Comparison of ENCODE assay signal across 1 cellular context in the genomic region with DNA sequence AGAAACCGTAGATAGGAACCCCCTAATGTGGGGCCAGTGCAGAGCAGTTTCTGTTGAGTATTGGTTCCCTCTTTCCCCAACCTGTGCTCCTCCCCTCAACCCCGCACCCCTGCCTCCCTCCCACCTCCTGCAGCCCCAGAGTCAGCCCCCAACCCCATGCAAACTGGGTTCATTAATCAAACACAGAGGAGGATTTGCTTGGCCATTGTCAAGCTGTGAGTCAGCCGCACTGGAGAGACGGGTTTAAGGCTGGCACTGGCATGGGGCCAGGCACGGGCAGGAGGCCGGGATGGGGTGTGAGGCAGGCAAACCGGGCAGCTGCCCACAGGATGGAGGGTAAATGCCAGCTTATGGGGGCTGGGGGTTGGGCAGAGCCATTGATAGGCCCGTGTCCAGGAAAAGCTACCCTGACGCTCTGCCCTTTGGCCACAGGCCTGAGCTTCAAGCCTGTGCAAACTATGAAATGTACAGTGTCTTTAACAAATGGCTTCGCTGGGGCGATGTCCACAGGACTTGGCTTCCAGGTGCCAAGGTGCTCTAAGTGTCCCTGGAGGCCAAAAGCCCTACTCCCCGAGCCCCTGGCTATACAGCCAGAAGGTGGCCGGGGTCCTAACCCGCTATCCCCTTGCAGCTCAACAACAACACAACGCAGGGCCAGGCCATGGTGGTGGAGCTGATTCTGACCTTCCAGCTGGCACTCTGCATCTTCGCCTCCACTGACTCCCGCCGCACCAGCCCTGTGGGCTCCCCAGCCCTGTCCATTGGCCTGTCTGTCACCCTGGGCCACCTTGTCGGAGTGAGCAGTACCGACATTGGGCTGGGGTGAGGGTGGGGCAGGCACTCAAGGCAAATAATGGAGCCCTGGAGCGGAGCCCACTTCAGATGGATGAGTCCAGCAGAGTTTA.
TF ChIP-seq lines count a peak whose summit lies in the region.

No MANE protein-coding gene starts in this region.

TF ChIP-seq in H1, 55 proteins besides CTCF, POLR2A, EP300 and RAD21:
- TF ChIP-seq ZNF274 (IDR thresholded peaks at IDR 0.05; ENCODE audit: borderline replicate concordance, extremely low read depth, low read length): no peak
- no peak for TF ChIP-seq CEBPB (IDR thresholded peaks at IDR 0.05; ENCODE audit: low read depth, low read length)
- TF ChIP-seq HDAC2 (IDR thresholded peaks at IDR 0.05; ENCODE audit: borderline replicate concordance in 1 of 2, low read depth in 2 of 2, low read length in 2 of 2): no peak
- no peak for TF ChIP-seq JUN (IDR thresholded peaks at IDR 0.05; ENCODE audit: low read depth, low read length)
- no peak for TF ChIP-seq SIRT6 (IDR thresholded peaks at IDR 0.05; ENCODE audit: low read length)
- TF ChIP-seq BCL11A (IDR thresholded peaks at IDR 0.05; ENCODE audit: low read depth in 2 of 2, low read length in 2 of 2): no peak
- TF ChIP-seq POLR2AphosphoS5 (IDR thresholded peaks at IDR 0.05; ENCODE audit: low read depth, low read length): no peak
- TF ChIP-seq, protein P1, sequence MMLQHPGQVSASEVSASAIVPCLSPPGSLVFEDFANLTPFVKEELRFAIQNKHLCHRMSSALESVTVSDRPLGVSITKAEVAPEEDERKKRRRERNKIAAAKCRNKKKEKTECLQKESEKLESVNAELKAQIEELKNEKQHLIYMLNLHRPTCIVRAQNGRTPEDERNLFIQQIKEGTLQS (IDR thresholded peaks at IDR 0.05; ENCODE audit: insufficient read depth, low read depth, low read length): no peak
- no peak for TF ChIP-seq POU5F1 (IDR thresholded peaks at IDR 0.05; ENCODE audit: low read depth, low read length)
- TF ChIP-seq YY1 (IDR thresholded peaks at IDR 0.05; ENCODE audit: low read depth, low read length): no peak
- no peak for TF ChIP-seq SP4 (IDR thresholded peaks at IDR 0.05; ENCODE audit: low read length)
- TF ChIP-seq, protein P2, sequence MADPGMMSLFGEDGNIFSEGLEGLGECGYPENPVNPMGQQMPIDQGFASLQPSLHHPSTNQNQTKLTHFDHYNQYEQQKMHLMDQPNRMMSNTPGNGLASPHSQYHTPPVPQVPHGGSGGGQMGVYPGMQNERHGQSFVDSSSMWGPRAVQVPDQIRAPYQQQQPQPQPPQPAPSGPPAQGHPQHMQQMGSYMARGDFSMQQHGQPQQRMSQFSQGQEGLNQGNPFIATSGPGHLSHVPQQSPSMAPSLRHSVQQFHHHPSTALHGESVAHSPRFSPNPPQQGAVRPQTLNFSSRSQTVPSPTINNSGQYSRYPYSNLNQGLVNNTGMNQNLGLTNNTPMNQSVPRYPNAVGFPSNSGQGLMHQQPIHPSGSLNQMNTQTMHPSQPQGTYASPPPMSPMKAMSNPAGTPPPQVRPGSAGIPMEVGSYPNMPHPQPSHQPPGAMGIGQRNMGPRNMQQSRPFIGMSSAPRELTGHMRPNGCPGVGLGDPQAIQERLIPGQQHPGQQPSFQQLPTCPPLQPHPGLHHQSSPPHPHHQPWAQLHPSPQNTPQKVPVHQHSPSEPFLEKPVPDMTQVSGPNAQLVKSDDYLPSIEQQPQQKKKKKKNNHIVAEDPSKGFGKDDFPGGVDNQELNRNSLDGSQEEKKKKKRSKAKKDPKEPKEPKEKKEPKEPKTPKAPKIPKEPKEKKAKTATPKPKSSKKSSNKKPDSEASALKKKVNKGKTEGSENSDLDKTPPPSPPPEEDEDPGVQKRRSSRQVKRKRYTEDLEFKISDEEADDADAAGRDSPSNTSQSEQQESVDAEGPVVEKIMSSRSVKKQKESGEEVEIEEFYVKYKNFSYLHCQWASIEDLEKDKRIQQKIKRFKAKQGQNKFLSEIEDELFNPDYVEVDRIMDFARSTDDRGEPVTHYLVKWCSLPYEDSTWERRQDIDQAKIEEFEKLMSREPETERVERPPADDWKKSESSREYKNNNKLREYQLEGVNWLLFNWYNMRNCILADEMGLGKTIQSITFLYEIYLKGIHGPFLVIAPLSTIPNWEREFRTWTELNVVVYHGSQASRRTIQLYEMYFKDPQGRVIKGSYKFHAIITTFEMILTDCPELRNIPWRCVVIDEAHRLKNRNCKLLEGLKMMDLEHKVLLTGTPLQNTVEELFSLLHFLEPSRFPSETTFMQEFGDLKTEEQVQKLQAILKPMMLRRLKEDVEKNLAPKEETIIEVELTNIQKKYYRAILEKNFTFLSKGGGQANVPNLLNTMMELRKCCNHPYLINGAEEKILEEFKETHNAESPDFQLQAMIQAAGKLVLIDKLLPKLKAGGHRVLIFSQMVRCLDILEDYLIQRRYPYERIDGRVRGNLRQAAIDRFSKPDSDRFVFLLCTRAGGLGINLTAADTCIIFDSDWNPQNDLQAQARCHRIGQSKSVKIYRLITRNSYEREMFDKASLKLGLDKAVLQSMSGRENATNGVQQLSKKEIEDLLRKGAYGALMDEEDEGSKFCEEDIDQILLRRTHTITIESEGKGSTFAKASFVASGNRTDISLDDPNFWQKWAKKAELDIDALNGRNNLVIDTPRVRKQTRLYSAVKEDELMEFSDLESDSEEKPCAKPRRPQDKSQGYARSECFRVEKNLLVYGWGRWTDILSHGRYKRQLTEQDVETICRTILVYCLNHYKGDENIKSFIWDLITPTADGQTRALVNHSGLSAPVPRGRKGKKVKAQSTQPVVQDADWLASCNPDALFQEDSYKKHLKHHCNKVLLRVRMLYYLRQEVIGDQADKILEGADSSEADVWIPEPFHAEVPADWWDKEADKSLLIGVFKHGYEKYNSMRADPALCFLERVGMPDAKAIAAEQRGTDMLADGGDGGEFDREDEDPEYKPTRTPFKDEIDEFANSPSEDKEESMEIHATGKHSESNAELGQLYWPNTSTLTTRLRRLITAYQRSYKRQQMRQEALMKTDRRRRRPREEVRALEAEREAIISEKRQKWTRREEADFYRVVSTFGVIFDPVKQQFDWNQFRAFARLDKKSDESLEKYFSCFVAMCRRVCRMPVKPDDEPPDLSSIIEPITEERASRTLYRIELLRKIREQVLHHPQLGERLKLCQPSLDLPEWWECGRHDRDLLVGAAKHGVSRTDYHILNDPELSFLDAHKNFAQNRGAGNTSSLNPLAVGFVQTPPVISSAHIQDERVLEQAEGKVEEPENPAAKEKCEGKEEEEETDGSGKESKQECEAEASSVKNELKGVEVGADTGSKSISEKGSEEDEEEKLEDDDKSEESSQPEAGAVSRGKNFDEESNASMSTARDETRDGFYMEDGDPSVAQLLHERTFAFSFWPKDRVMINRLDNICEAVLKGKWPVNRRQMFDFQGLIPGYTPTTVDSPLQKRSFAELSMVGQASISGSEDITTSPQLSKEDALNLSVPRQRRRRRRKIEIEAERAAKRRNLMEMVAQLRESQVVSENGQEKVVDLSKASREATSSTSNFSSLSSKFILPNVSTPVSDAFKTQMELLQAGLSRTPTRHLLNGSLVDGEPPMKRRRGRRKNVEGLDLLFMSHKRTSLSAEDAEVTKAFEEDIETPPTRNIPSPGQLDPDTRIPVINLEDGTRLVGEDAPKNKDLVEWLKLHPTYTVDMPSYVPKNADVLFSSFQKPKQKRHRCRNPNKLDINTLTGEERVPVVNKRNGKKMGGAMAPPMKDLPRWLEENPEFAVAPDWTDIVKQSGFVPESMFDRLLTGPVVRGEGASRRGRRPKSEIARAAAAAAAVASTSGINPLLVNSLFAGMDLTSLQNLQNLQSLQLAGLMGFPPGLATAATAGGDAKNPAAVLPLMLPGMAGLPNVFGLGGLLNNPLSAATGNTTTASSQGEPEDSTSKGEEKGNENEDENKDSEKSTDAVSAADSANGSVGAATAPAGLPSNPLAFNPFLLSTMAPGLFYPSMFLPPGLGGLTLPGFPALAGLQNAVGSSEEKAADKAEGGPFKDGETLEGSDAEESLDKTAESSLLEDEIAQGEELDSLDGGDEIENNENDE (IDR thresholded peaks at IDR 0.05; ENCODE audit: insufficient replicate concordance, low read length): no peak
- TF ChIP-seq, protein P3, sequence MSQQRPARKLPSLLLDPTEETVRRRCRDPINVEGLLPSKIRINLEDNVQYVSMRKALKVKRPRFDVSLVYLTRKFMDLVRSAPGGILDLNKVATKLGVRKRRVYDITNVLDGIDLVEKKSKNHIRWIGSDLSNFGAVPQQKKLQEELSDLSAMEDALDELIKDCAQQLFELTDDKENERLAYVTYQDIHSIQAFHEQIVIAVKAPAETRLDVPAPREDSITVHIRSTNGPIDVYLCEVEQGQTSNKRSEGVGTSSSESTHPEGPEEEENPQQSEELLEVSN (IDR thresholded peaks at IDR 0.05): no peak
- no peak for TF ChIP-seq BRCA1 (IDR thresholded peaks at IDR 0.05; ENCODE audit: low read depth, low read length)
- TF ChIP-seq TEAD4 (IDR thresholded peaks at IDR 0.05; ENCODE audit: low read depth, low read length): no peak
